10 cellular contexts compared by ENCODE assay signal in the genomic region with DNA sequence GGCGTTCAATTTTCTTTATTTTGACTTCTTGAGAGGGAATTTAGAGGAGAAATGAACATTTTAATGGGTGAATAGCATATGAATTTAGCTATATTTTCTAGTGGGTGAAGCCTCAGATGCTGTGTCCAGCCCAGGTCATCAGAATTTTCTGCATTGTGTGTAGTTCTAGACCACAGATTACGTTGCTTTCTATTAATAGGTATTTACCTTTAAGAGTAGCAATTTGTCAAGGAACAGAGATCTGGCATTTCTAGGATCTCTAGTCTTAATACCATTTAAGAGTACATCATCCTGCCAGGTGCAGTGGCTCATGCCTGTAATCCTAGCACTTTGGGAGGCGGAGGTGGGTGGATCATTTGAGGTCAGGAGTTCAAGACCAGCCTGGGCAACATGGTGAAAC. TPM values are rescaled to one million over a fixed set of nuclear protein-coding genes. Genes with fewer than 3 reads are reported as not detected.
"Had no signal": no experiment of that assay in that cellular context is flagged by ENCODE, and none has a peak within 500 bp of the region (broad histone marks: within the 10 kb centered on the region; RNA-seq: fewer than 3 reads in every experiment).

No MANE protein-coding gene starts in this region.

- H3K4me1 ChIP-seq: HAP-1 had no signal

- H3K27ac ChIP-seq: GM23248 had no signal

- H3K36me3 ChIP-seq: HAP-1 had no signal

- H3K9me3 ChIP-seq: HAP-1 had no signal

- H3K9me3 Mint-ChIP-seq: HFFc6 had no signal

- H3K4me3 Mint-ChIP-seq: HFFc6 had no signal

- H3K27ac Mint-ChIP-seq: HFFc6 had no signal

- H3K4me3 ChIP-seq: GM23248, HAP-1, K562 had no signal

- DNase-seq: GM23248, GOT3, H7, HFFc6, IMR-90, KG1 had no signal

- H2AFZ ChIP-seq: GM23248 had no signal

RNA-seq across cellular contexts. Expression of a gene that starts 20.7 kb away (rescaled TPM):
- total RNA-seq: GM23248, H4, HFFc6, HT-29, IMR-90 had no signal
- polyA plus RNA-seq: GM23248, IMR-90 had no signal

RNA-seq across cellular contexts. Expression of a gene that starts 36.6 kb away (rescaled TPM):
- total RNA-seq: GM23248, H4, H7, HFFc6, HT-29, IMR-90, K562 had no signal
- polyA plus RNA-seq: GM23248, IMR-90, K562 had no signal
